8 cellular contexts compared by ENCODE assay signal in genomic region chr15:79849789-79850188, GRCh38. TPM values are rescaled to one million over a fixed set of nuclear protein-coding genes. Genes with fewer than 3 reads are reported as not detected.
DNase-seq lines count a peak whose midpoint lies in the region; ATAC-seq and TF ChIP-seq lines count a peak whose summit lies in the region.

No MANE protein-coding gene starts in this region.

- H3K9me3 ChIP-seq in GM23248 (ENCODE audit: low read depth): no peaks in the 10 kb centered on the region
- H3K9me3 ChIP-seq in SU-DHL-6 (ENCODE audit: insufficient read depth, low read length): no peaks in the 10 kb centered on the region

- H2AFZ ChIP-seq in GM23248 (no peak overlapping the region), SU-DHL-6 (ENCODE audit: low read depth, low read length, severe bottlenecking) (no peak overlapping the region)

- TF ChIP-seq CTCF in BJ (IDR thresholded peaks at IDR 0.05; ENCODE audit: insufficient read depth, low read depth, low read length) (peak; percentile 68), SU-DHL-6 (IDR thresholded peaks at IDR 0.05; ENCODE audit: insufficient read depth, low read length, poor library complexity, severe bottlenecking) (peak; percentile 26)

- 64 to 65% methylated on average over 3 of the region's 3 CpGs for WGBS in GM23248 (ENCODE audit: low coverage in 1 of 2, low lambda C conversion rate in 2 of 2, missing lambda C conversion rate in 2 of 2), 2 experiments

- H3K27me3 ChIP-seq in BJ (ENCODE audit: control insufficient read depth, insufficient read depth, low read length) (no peaks in the 10 kb centered on the region), GM23248 (replicated peaks; ENCODE audit: insufficient read depth) (no peaks in the 10 kb centered on the region), SU-DHL-6 (ENCODE audit: low read length) (no peaks in the 10 kb centered on the region)

- 0 out of 2 replicates have a peak, but pooled peaks cover 6% of the 10 kb centered on the region for H3F3A ChIP-seq in GM23248 (ENCODE audit: insufficient read depth)
- H3F3A ChIP-seq in SU-DHL-6 (ENCODE audit: insufficient read depth): no peaks in the 10 kb centered on the region; the same call in 1 of the 2 replicates

- H3K4me3 ChIP-seq in BJ (ENCODE audit: low read depth, low read length) (no peak overlapping the region), GM23248 (no peak overlapping the region), SU-DHL-6 (ENCODE audit: insufficient read depth, low read length, poor library complexity, severe bottlenecking) (no peak overlapping the region)

- H3K36me3 ChIP-seq in BJ (ENCODE audit: control insufficient read depth, insufficient read depth, low read length) (no peaks in the 10 kb centered on the region), GM23248 (ENCODE audit: low read depth) (peaks cover 5% of the 10 kb centered on the region; the same call in 1 of the 2 replicates), SU-DHL-6 (ENCODE audit: low read length) (peaks cover 6% of the 10 kb centered on the region; the same call in 1 of the 2 replicates)

- no peak for ATAC-seq in HG03520 (IDR thresholded peaks at IDR 0.05; ENCODE audit: unreplicated experiment)

- H4K20me1 ChIP-seq in GM23248 (ENCODE audit: insufficient read depth) (no peaks in the 10 kb centered on the region), SU-DHL-6 (ENCODE audit: low read depth, low read length) (no peaks in the 10 kb centered on the region)

- H3K9me2 ChIP-seq in GM23248 (ENCODE audit: insufficient read depth) (no peaks in the 10 kb centered on the region), SU-DHL-6 (replicated peaks; ENCODE audit: insufficient read depth, low read length) (no peaks in the 10 kb centered on the region)

- peaks cover 4% of the 10 kb centered on the region; the same call in 1 of the 2 replicates for H3K4me1 ChIP-seq in GM23248 (ENCODE audit: insufficient read depth)

- in situ Hi-C loops in GM23248 (cut with MboI): loop anchor here (10.0 kb wide), 1 partner anchor 255 kb away; no protein-coding TSS in a partner anchor

- H3K9ac ChIP-seq in GM23248 (no peak overlapping the region), SU-DHL-6 (ENCODE audit: low read length) (no peak overlapping the region)

- H3K4me2 ChIP-seq in GM23248 (ENCODE audit: unreplicated experiment) (no peak overlapping the region), SU-DHL-6 (ENCODE audit: low read depth, low read length, poor library complexity, severe bottlenecking) (no peak overlapping the region)

- DNase-seq in BJ (ENCODE audit: low read depth) (no peak), GM23248 (peak; percentile 77), head of caudate nucleus (peak in 40 of 42 donors; percentile 21 to 80 (median 56)), superior temporal gyrus (ENCODE audit: extremely low spot score) (peak; percentile 73), ecto neural progenitor cell (ENCODE audit: low spot score) (no peak)
- DNase-seq in activated CD8-positive, alpha-beta memory T cell treated with anti-CD3 and anti-CD28 coated beads, Interleukin-2, amount 50 U/mL, for 48 hours: no peak

- H3K79me2 ChIP-seq in GM23248 (ENCODE audit: insufficient read depth): no peaks in the 10 kb centered on the region
- peaks cover 23% of the 10 kb centered on the region for H3K79me2 ChIP-seq in SU-DHL-6 (ENCODE audit: insufficient read depth, low read length)

- H3K27ac ChIP-seq in GM23248 (no peak overlapping the region), SU-DHL-6 (ENCODE audit: low read depth, low read length) (no peak overlapping the region)

- intact Hi-C loops in head of caudate nucleus (cut with DNase I): loop anchor here (5.0 kb wide), 1 partner anchor 467 kb away; no protein-coding TSS in a partner anchor

- POLR2A ChIA-PET in BJ (lab: Charles Lee): no interaction called here

- CTCF ChIA-PET in BJ (lab: Yijun Ruan, JAX): interaction anchor here (0.5 to 10.2 kb wide), 18 partner anchors 10 to 510 kb away, joined by 3 to 244 read pairs (median 4); no protein-coding TSS in a partner anchor

RNA-seq across cellular contexts. Expression of gene MTHFS, which starts 47.0 kb away (rescaled TPM):
- 30.7 and 32.6 TPM in 2 replicates for polyA plus RNA-seq in BJ (2011; rRNA removed)
- 1.9 and 5.2 TPM in 2 replicates for polyA minus RNA-seq in BJ (2011; rRNA and poly(A)+ RNA removed)
- total RNA-seq in GM23248 (2014; rRNA removed; shearing (Covaris generic)): 17.4 and 29.1 TPM in 2 replicates
- polyA plus RNA-seq in GM23248 (2016; fragmentation: Nextera tagmentation; extraction: Ambion mirVana): 37.3 and 38.2 TPM in 2 replicates

Comparison
In these comparisons a context has a peak if more than half of its experiments do, and no peak if none do; other contexts are left out.
1. DNase-seq: peak in GM23248 (single experiment), head of caudate nucleus (40 of 42) and superior temporal gyrus (single experiment); none in BJ (single experiment), activated CD8-positive, alpha-beta memory T cell treated with anti-CD3 and anti-CD28 coated beads, Interleukin-2, amount 50 U/mL, for 48 hours (single experiment) and ecto neural progenitor cell (single experiment).